8 cellular contexts compared by ENCODE assay signal in the genomic region with DNA sequence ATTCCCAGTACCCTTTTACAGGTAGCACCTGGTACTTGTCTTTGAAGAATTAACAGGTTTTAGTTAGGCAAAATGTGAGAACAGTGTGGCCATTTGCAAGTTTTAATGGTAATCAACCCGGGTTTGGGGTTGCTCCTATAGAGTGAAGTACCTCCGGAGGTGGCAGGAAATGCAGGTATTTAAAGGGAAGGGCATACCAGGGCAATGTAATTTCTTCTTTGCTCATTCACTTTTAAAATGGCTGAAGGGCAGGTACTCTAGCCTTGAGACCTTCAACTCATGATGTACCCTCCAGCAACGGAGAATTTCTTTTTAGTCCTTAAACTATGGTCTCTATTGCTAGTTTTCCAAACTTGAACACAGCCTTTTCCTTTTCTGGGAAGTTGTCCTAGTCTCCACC. TPM values are rescaled to one million over a fixed set of nuclear protein-coding genes. Genes with fewer than 3 reads are reported as not detected.
DNase-seq lines count a peak whose midpoint lies in the region; ATAC-seq and TF ChIP-seq lines count a peak whose summit lies in the region.

No MANE protein-coding gene starts in this region.

- no peaks in the 10 kb centered on the region for H3K36me3 ChIP-seq in left ventricle myocardium inferior
- no peaks in the 10 kb centered on the region for H3K36me3 ChIP-seq in body of pancreas (replicated peaks in 1 of 2; ENCODE audit: insufficient read depth in 1 of 2, low read depth in 2 of 2)
- H3K36me3 ChIP-seq in vagina: no peaks in the 10 kb centered on the region

- H3K27me3 Mint-ChIP-seq in memory B cell: no peaks in the 10 kb centered on the region

- H3K27ac Mint-ChIP-seq in memory B cell: peak overlapping the region; percentile 99

- H3K27me3 ChIP-seq in left ventricle myocardium inferior (ENCODE audit: low read depth) (no peaks in the 10 kb centered on the region), body of pancreas (no peaks in the 10 kb centered on the region), vagina (no peaks in the 10 kb centered on the region)

- H3K4me1 ChIP-seq in left ventricle myocardium inferior (peaks cover 60% of the 10 kb centered on the region), body of pancreas (peaks cover 37% of the 10 kb centered on the region), vagina (peaks cover 30% of the 10 kb centered on the region)

- H3K9me3 Mint-ChIP-seq in memory B cell: no peaks in the 10 kb centered on the region

- no peak for TF ChIP-seq POLR2A in body of pancreas (IDR thresholded peaks at IDR 0.05)
- TF ChIP-seq POLR2A in vagina (IDR thresholded peaks at IDR 0.05): no peak

- ATAC-seq in body of pancreas: no peak
- ATAC-seq in memory B cell (ENCODE audit: low read depth): no peak
- no peak for ATAC-seq in HG02885 (IDR thresholded peaks at IDR 0.05; ENCODE audit: poor library complexity, unreplicated experiment)

- H3K4me3 ChIP-seq in left ventricle myocardium inferior: peak overlapping the region; percentile 98
- no peak overlapping the region for H3K4me3 ChIP-seq in body of pancreas
- peak overlapping the region in 1 of 2 donors; percentile 83 for H3K4me3 ChIP-seq in vagina

- intact Hi-C loops in left ventricle myocardium inferior (cut with micrococcal nuclease): no loop called here
- intact Hi-C loops in cardiac septum (cut with DNase I): loop anchor here (5.0 kb wide), 1 partner anchor 183 kb away; the partner anchor contains the start of genes GDF9 and UQCRQ
- intact Hi-C loops in body of pancreas (cut with DNase I): no loop called here
- intact Hi-C loops in vagina (cut with DNase I): loop anchor here (5.0 kb wide), 1 partner anchor 88 kb away; the partner anchor contains the start of gene AFF4

- WGBS in body of pancreas, 2 donors: 24 to 40% methylated on average over 3 of the region's 3 CpGs

- H3K4me1 Mint-ChIP-seq in memory B cell: peaks cover 22% of the 10 kb centered on the region

- TF ChIP-seq CTCF in left ventricle myocardium inferior (IDR thresholded peaks at IDR 0.05; ENCODE audit: borderline replicate concordance): no peak
- TF ChIP-seq CTCF in body of pancreas (IDR thresholded peaks at IDR 0.05): no peak
- TF ChIP-seq CTCF in vagina (IDR thresholded peaks at IDR 0.05): no peak

- no peaks in the 10 kb centered on the region for H3K36me3 Mint-ChIP-seq in memory B cell

- H3K9me3 ChIP-seq in left ventricle myocardium inferior (replicated peaks) (no peaks in the 10 kb centered on the region), body of pancreas (no peaks in the 10 kb centered on the region), vagina (no peaks in the 10 kb centered on the region)

- H3K27ac ChIP-seq in left ventricle myocardium inferior (replicated peaks) (peak overlapping the region; percentile 96), body of pancreas (peak overlapping the region; percentile 97 to 99 (median 98)), vagina (peak overlapping the region; percentile 100)

- DNase-seq in left ventricle myocardium inferior (no peak), cardiac septum (ENCODE audit: low spot score) (no peak), body of pancreas (no peak), memory B cell (ENCODE audit: low spot score in 2 of 2) (no peak), vagina (ENCODE audit: extremely low spot score in 2 of 2) (no peak), NCI-H187 (lab: John Stamatoyannopoulos, UW) (no peak), mesenteric fat pad (ENCODE audit: low spot score) (no peak)

- H3K4me3 Mint-ChIP-seq in memory B cell: peak overlapping the region; percentile 97

RNA-seq across cellular contexts. Expression of gene HSPA4, which starts 1.3 kb away (rescaled TPM):
- 80.2 TPM for total RNA-seq in left ventricle myocardium inferior
- total RNA-seq in cardiac septum: 142 TPM
- 10 to 100 TPM; 21.8 to 26.2 TPM for total RNA-seq in body of pancreas
- 37.6 TPM for total RNA-seq in vagina
- total RNA-seq in mesenteric fat pad: 101 TPM

RNA-seq across cellular contexts. Expression of gene ZCCHC10, which starts 24.2 kb away (rescaled TPM):
- total RNA-seq in left ventricle myocardium inferior (18.7 TPM), cardiac septum (19.9 TPM), body of pancreas (10 to 100 TPM in 1 of 2 donors, 1 to 10 TPM in 1; 4.9 to 21.4 TPM), vagina (29.2 TPM), mesenteric fat pad (13.9 TPM)

Comparison
In these comparisons a context has a peak if more than half of its experiments do, and no peak if none do; other contexts are left out.
1. intact Hi-C loops: an anchor here in cardiac septum (5.0 kb wide) and vagina (5.0 kb wide); none called in left ventricle myocardium inferior and body of pancreas.